ENCODE assay signal across 9 cellular contexts in the genomic region with DNA sequence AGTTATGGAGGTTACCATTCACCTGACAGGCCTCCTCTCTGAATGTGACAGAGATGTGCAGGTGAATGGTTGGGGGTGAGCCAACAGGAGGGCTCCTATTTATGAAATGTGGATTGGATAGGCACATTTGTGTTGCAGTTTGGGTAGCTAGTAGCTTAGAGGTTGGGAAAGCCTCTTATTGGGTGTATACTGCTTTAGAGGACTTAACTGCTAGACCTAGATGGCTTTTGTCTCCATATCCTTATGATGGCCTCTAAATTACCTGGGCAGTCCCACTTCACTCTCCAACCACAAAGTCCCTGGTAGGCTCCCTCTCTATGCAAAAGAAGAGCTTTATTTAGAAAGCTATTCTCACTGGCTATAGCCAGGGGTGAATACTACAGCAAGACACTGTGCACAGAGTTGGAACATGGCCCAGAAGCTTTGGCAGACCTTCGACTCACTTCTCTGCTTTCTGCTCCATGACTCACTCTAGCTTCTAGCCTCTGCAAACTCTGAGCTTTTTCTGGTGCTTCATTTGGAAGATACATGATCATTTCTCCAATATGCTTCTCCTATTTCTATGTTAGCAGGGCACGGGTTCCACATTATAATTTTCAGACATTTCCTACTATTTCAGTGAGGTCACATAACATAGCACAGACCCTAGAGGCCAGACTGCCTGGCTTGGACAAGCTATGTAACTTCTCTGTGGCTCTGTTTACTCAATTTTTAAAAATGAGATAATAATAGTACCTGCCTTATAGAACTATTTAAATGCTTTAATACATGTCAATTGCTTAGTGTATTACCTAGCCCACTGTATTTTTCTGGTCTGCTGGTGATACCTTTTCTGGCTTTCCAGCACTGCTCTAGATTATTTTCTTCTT. TPM values are rescaled to one million over a fixed set of nuclear protein-coding genes. Genes with fewer than 3 reads are reported as not detected.
A peak's percentile ranks its signal among the peaks of the same experiment; 100 is the strongest.
DNase-seq lines count a peak whose midpoint lies in the region; TF ChIP-seq lines count a peak whose summit lies in the region.
"Had no signal": no experiment of that assay in that cellular context is flagged by ENCODE, and none has a peak within 500 bp of the region (broad histone marks: within the 10 kb centered on the region; RNA-seq: fewer than 3 reads in every experiment).

No MANE protein-coding gene starts in this region.

- no peaks in the 10 kb centered on the region for H4K20me1 ChIP-seq in fibroblast of lung (ENCODE audit: control insufficient read depth, extremely low read depth, insufficient read depth, low read length)

- no peaks in the 10 kb centered on the region for H3K9me3 ChIP-seq in fibroblast of lung (ENCODE audit: control insufficient read depth, insufficient read depth, low read depth, low read length)

- no peak overlapping the region for H3K4me3 ChIP-seq in fibroblast of lung (replicated peaks in 1 of 4; ENCODE audit: control extremely low read depth in 1 of 4, insufficient read depth in 1 of 4, low read depth in 3 of 4, low read length in 4 of 4)

- no peaks in the 10 kb centered on the region for H3K27me3 ChIP-seq in fibroblast of lung (ENCODE audit: control insufficient read depth, insufficient read depth, low read length)

- H3K4me2 ChIP-seq in fibroblast of lung (ENCODE audit: extremely low read depth, insufficient read depth, low read length): no peak overlapping the region

- DNase-seq in DMS53 (lab: John Stamatoyannopoulos, UW): peak; percentile 35
- peak; percentile 82 for DNase-seq in NCI-H446 treated with DMSO at 0.1 percent for 48 hours (lab: John Stamatoyannopoulos, UW)
- DNase-seq in fibroblast of lung (ENCODE audit: low read depth in 2 of 2): peak; percentile 84 to 93
- DNase-seq in pons (ENCODE audit: low spot score): peak; percentile 64
- no peak for DNase-seq in AML-193 (lab: John Stamatoyannopoulos, UW)
- no peak for DNase-seq in NCI-H524 treated with DMSO at 0.1 percent for 48 hours (lab: John Stamatoyannopoulos, UW)
- no peak for DNase-seq in mesenteric fat pad (ENCODE audit: low spot score)
- DNase-seq in activated CD8-positive, alpha-beta memory T cell treated with anti-CD3 and anti-CD28 coated beads, Interleukin-2, amount 50 U/mL, for 48 hours: no peak
- DNase-seq: MM.1S had no signal

- no peaks in the 10 kb centered on the region for H3K36me3 ChIP-seq in fibroblast of lung (ENCODE audit: control insufficient read depth, insufficient read depth, low read length)

- no peaks in the 10 kb centered on the region for H3K4me1 ChIP-seq in fibroblast of lung (ENCODE audit: control insufficient read depth, extremely low read depth, insufficient read depth, low read length)

- H3K79me2 ChIP-seq in fibroblast of lung (ENCODE audit: control insufficient read depth, insufficient read depth, low read length): no peaks in the 10 kb centered on the region

- H3K27ac ChIP-seq in fibroblast of lung (ENCODE audit: insufficient read depth, low read length): no peak overlapping the region

- H2AFZ ChIP-seq in fibroblast of lung (ENCODE audit: low read length): no peak overlapping the region

- H3K9ac ChIP-seq in fibroblast of lung (ENCODE audit: insufficient read depth, low read length): no peak overlapping the region

- TF ChIP-seq CTCF in fibroblast of lung (conservative IDR thresholded peaks at IDR 0.05 in 1 of 2, IDR thresholded peaks at IDR 0.05 in 1 of 2; ENCODE audit: low read depth in 1 of 2, low read length in 2 of 2): no peak

RNA-seq across cellular contexts. Expression of a gene that starts 6.0 kb away (rescaled TPM):
- not detected in 2 replicates for total RNA-seq in fibroblast of lung
- not detected in 2 replicates for polyA plus RNA-seq in fibroblast of lung
- polyA plus RNA-seq in fibroblast of lung (2012): not detected in 2 replicates
- polyA minus RNA-seq in fibroblast of lung (ENCODE audit: low replicate concordance): not detected in 2 replicates
- not detected for total RNA-seq in mesenteric fat pad

RNA-seq across cellular contexts. Expression of a gene that starts 28.6 kb away (rescaled TPM):
- total RNA-seq in fibroblast of lung (33.2 and 35.2 TPM in 2 replicates), mesenteric fat pad (34.2 TPM)
- polyA plus RNA-seq in fibroblast of lung: 0.66 and 0.98 TPM in 2 replicates
- polyA plus RNA-seq in fibroblast of lung (2012): 34.6 and 37.3 TPM in 2 replicates
- polyA minus RNA-seq in fibroblast of lung (ENCODE audit: low replicate concordance): 0.26 and 0.31 TPM in 2 replicates

RNA-seq across cellular contexts. Expression of a gene that starts 38.2 kb away (rescaled TPM):
- total RNA-seq in fibroblast of lung (not detected in 2 replicates), mesenteric fat pad (not detected)
- polyA plus RNA-seq in fibroblast of lung: not detected in 2 replicates
- not detected in 2 replicates for polyA plus RNA-seq in fibroblast of lung (2012)
- not detected in 2 replicates for polyA minus RNA-seq in fibroblast of lung (ENCODE audit: low replicate concordance)

Comparison
In these comparisons a context has a peak if more than half of its experiments do, and no peak if none do; other contexts are left out.
1. DNase-seq: peak in DMS53 (single experiment), NCI-H446 treated with DMSO at 0.1 percent for 48 hours (single experiment), fibroblast of lung (2 of 2) and pons (single experiment); none in AML-193 (0 of 2), NCI-H524 treated with DMSO at 0.1 percent for 48 hours (single experiment), mesenteric fat pad (single experiment) and activated CD8-positive, alpha-beta memory T cell treated with anti-CD3 and anti-CD28 coated beads, Interleukin-2, amount 50 U/mL, for 48 hours (single experiment).